21 cellular contexts compared by ENCODE assay signal in genomic region chr10:28733647-28734046, GRCh38.
"Had no signal": no experiment of that assay in that cellular context is flagged by ENCODE, and none has a peak within 500 bp of the region (broad histone marks: within the 10 kb centered on the region; RNA-seq: fewer than 3 reads in every experiment).

No MANE protein-coding gene starts in this region.

- H3K36me3 ChIP-seq: esophagus muscularis mucosa, gastroesophageal sphincter, heart left ventricle, left lung, lower lobe of right lung had no signal

- H3K4me1 ChIP-seq: foreskin keratinocyte, gastroesophageal sphincter, heart left ventricle, left lung, lower lobe of right lung had no signal

- ATAC-seq: foreskin keratinocyte, gastroesophageal sphincter, heart left ventricle, left cardiac atrium, left lung, left ventricle myocardium superior, lower lobe of right lung had no signal

- H3K27me3 ChIP-seq: dorsolateral prefrontal cortex, esophagus muscularis mucosa, foreskin keratinocyte, heart left ventricle, left lung had no signal

- H3K27ac ChIP-seq: coronary artery, dorsolateral prefrontal cortex, esophagus muscularis mucosa, foreskin keratinocyte, gastroesophageal sphincter, heart left ventricle, left lung, lower lobe of right lung had no signal

- DNase-seq: dermis blood vessel endothelial cell; dorsolateral prefrontal cortex; effector CD4-positive, alpha-beta T cell; effector memory CD4-positive, alpha-beta T cell; foreskin keratinocyte; heart left ventricle; hippocampal formation; left cardiac atrium; left lung; left ventricle myocardium superior; lower lobe of right lung; mesenchymal stem cell; midbrain had no signal

- FAIRE-seq: colon, endothelial cell of umbilical vein, frontal cortex, islet of Langerhans, keratinocyte had no signal

- H3K4me3 ChIP-seq: coronary artery, dorsolateral prefrontal cortex, esophagus muscularis mucosa, gastroesophageal sphincter, heart left ventricle, left lung, lower lobe of right lung had no signal
